Comparison of ENCODE assay signal across 9 cellular contexts in the genomic region with DNA sequence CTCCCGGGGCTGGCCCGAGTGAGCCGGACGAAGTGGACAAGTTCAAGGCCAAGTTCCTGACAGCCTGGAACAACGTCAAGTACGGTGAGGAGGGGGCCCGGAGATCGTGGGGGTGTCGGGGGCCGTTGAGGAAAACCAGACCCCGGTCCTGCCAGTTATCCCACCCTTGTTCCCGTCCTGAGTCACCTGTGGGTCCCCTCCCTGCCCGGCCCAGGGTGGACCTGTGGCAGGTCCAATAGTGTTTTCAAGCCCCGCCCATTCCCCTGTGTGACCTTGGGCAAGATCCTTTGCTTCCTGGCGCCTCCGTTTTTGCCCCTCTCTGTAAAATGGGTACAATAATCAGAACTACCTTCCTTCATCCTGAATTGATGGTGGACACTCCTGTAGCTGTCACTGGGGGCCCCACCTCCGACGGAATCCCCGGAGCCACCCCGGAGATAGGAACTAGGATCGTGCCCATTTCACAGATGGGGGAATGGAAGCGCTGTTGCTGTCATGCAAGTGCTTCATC. TPM values are rescaled to one million over a fixed set of nuclear protein-coding genes. Genes with fewer than 3 reads are reported as not detected.
A peak's percentile ranks its signal among the peaks of the same experiment; 100 is the strongest.
DNase-seq lines count a peak whose midpoint lies in the region; ATAC-seq and TF ChIP-seq lines count a peak whose summit lies in the region.
"Had no signal": no experiment of that assay in that cellular context is flagged by ENCODE, and none has a peak within 500 bp of the region (broad histone marks: within the 10 kb centered on the region; RNA-seq: fewer than 3 reads in every experiment).

No MANE protein-coding gene starts in this region.

- H3K4me2 ChIP-seq in neuronal stem cell (ENCODE audit: insufficient read depth, low read length, poor library complexity, severe bottlenecking), result peak overlapping the region; percentile 83

- H3K23ac ChIP-seq in neuronal stem cell (ENCODE audit: low read depth, low read length, poor library complexity), result peak overlapping the region; percentile 91

- peak; percentile 48 for ATAC-seq in esophagus mucosa
- no peak for ATAC-seq in HG03342 (IDR thresholded peaks at IDR 0.05; ENCODE audit: unreplicated experiment)

- H3K27me3 ChIP-seq in H7 (ENCODE audit: control insufficient read depth, insufficient read depth, low read length) (no peaks in the 10 kb centered on the region), neuronal stem cell (ENCODE audit: control insufficient read depth in 3 of 3, insufficient read depth in 3 of 3, low read depth in 1 of 3, low read length in 3 of 3) (no peaks in the 10 kb centered on the region)

- WGBS in neuronal stem cell (ENCODE audit: extremely low coverage in 2 of 2, insufficient read length in 2 of 2, insufficient replicate concordance in 1 of 2), 2 donors, result no CpG with 5 or more reads among the region's 22 CpGs

- peak overlapping the region; percentile 85 for H3K4me3 ChIP-seq in H7 (ENCODE audit: insufficient read depth, low read depth, low read length)
- peak overlapping the region; percentile 88 to 95 for H3K4me3 ChIP-seq in neuronal stem cell (ENCODE audit: low read length in 2 of 2)

- H3K9me3 ChIP-seq in neuronal stem cell (replicated peaks in 1 of 2; ENCODE audit: control insufficient read depth in 2 of 2, insufficient read depth in 1 of 2, low read depth in 1 of 2, low read length in 2 of 2), result no peaks in the 10 kb centered on the region

- peak overlapping the region; percentile 99 for H2AFZ ChIP-seq in neuronal stem cell (ENCODE audit: low read length)

- H2BK5ac ChIP-seq in neuronal stem cell (ENCODE audit: low read length), result no peak overlapping the region

- no peak overlapping the region for H4K91ac ChIP-seq in neuronal stem cell (ENCODE audit: low read depth, low read length, poor library complexity)

- peak overlapping the region; percentile 90 for H3K18ac ChIP-seq in neuronal stem cell (ENCODE audit: low read length)

- no peak overlapping the region for H3K14ac ChIP-seq in neuronal stem cell (ENCODE audit: low read length)

- H3K27ac ChIP-seq in C4-2B (peak overlapping the region; percentile 94), neuronal stem cell (replicated peaks; ENCODE audit: low read length) (no peak overlapping the region)

- no peak for TF ChIP-seq CTCF in C4-2B (conservative IDR thresholded peaks at IDR 0.05)

- peak overlapping the region; percentile 61 for H2BK120ac ChIP-seq in neuronal stem cell (ENCODE audit: low read depth, low read length)

- H2BK15ac ChIP-seq in neuronal stem cell (ENCODE audit: low read length), result no peak overlapping the region

- H4K8ac ChIP-seq in neuronal stem cell (ENCODE audit: low read depth, low read length), result no peak overlapping the region

- peaks cover 4 to 7% of the 10 kb centered on the region in 2 donors for H3K4me1 ChIP-seq in neuronal stem cell (ENCODE audit: control insufficient read depth in 2 of 2, insufficient read depth in 1 of 2, low read depth in 1 of 2, low read length in 2 of 2)

- DNase-seq in H7, result peak; percentile 80
- DNase-seq in UCSD-AML1 (lab: John Stamatoyannopoulos, UW; ENCODE audit: unreplicated experiment), result peak; percentile 38
- DNase-seq in neuronal stem cell (ENCODE audit: low spot score), result no peak
- DNase-seq in NCI-H774 (lab: John Stamatoyannopoulos, UW), result no peak
- no peak for DNase-seq in dermis blood vessel endothelial cell

- H3K36me3 ChIP-seq in H7 (replicated peaks; ENCODE audit: control insufficient read depth, insufficient read depth, low read length), result peaks cover 9% of the 10 kb centered on the region
- peaks cover 10 to 23% of the 10 kb centered on the region in 2 donors for H3K36me3 ChIP-seq in neuronal stem cell (replicated peaks in 1 of 2; ENCODE audit: control insufficient read depth in 2 of 2, insufficient read depth in 2 of 2, low read length in 2 of 2)

- no peak overlapping the region for H3K4ac ChIP-seq in neuronal stem cell (ENCODE audit: low read length)

- peak overlapping the region; percentile 4 for H2AK5ac ChIP-seq in neuronal stem cell (ENCODE audit: low read depth, low read length)

- H3K79me1 ChIP-seq in neuronal stem cell (ENCODE audit: low read depth, low read length), result peaks cover 10% of the 10 kb centered on the region

- no peak overlapping the region for H2BK12ac ChIP-seq in neuronal stem cell (ENCODE audit: low read length)

- H3K9ac ChIP-seq in neuronal stem cell (ENCODE audit: low read depth, low read length, poor library complexity), result peak overlapping the region; percentile 80

RNA-seq across cellular contexts. Expression of a gene that starts 0.6 kb away (rescaled TPM):
- total RNA-seq in H7 (2014; rRNA removed; shearing (Covaris generic)), result 95.6 and 105 TPM in 2 replicates
- total RNA-seq in esophagus mucosa, result 42.2 TPM
- 25.1 TPM for polyA plus RNA-seq in neuronal stem cell (2013, experiment 1 of 2)
- 24.7 TPM for polyA plus RNA-seq in neuronal stem cell (2013, experiment 2 of 2)
- 9.5 and 12.6 TPM in 2 replicates for total RNA-seq in dermis blood vessel endothelial cell

RNA-seq across cellular contexts. Expression of a gene that starts 21.5 kb away (rescaled TPM):
- total RNA-seq in H7 (2014; rRNA removed; shearing (Covaris generic)), result 19.3 and 21.6 TPM in 2 replicates
- total RNA-seq in esophagus mucosa (22.5 TPM), dermis blood vessel endothelial cell (8.6 and 11.2 TPM in 2 replicates)
- polyA plus RNA-seq in neuronal stem cell (2013, experiment 1 of 2), result 19.4 TPM
- 18.1 TPM for polyA plus RNA-seq in neuronal stem cell (2013, experiment 2 of 2)

RNA-seq across cellular contexts. Expression of a gene that starts 24.5 kb away (rescaled TPM):
- total RNA-seq in H7 (2014; rRNA removed; shearing (Covaris generic)), result 4.7 and 5.6 TPM in 2 replicates
- total RNA-seq in esophagus mucosa (8.4 TPM), dermis blood vessel endothelial cell (4.6 and 7.6 TPM in 2 replicates)
- polyA plus RNA-seq in neuronal stem cell (2013, experiment 1 of 2), result 2.9 TPM
- polyA plus RNA-seq in neuronal stem cell (2013, experiment 2 of 2), result 2.6 TPM

RNA-seq across cellular contexts. Expression of a gene that starts 27.1 kb away (rescaled TPM):
- 14.7 and 16.1 TPM in 2 replicates for total RNA-seq in H7 (2014; rRNA removed; shearing (Covaris generic))
- total RNA-seq in esophagus mucosa (7.9 TPM), dermis blood vessel endothelial cell (under 0.01 TPM in 1 of 2 replicates, not detected in the other)
- 5.2 TPM for polyA plus RNA-seq in neuronal stem cell (2013, experiment 1 of 2)
- polyA plus RNA-seq in neuronal stem cell (2013, experiment 2 of 2), result 5.2 TPM
- total RNA-seq: LHCN-M2 had no signal

RNA-seq across cellular contexts. Expression of a gene that starts 41.1 kb away (rescaled TPM):
- total RNA-seq in H7 (2014; rRNA removed; shearing (Covaris generic)), result 80.2 and 82.3 TPM in 2 replicates
- total RNA-seq in esophagus mucosa, result 60.6 TPM
- polyA plus RNA-seq in neuronal stem cell (2013, experiment 1 of 2), result 32.5 TPM
- 30.9 TPM for polyA plus RNA-seq in neuronal stem cell (2013, experiment 2 of 2)
- total RNA-seq in dermis blood vessel endothelial cell, result 125 and 147 TPM in 2 replicates

Comparison
In these comparisons a context has a peak if more than half of its experiments do, and no peak if none do; other contexts are left out.
1. DNase-seq: peak in H7 (single experiment) and UCSD-AML1 (single experiment); none in neuronal stem cell (single experiment), NCI-H774 (single experiment) and dermis blood vessel endothelial cell (single experiment).